In the genomic region with DNA sequence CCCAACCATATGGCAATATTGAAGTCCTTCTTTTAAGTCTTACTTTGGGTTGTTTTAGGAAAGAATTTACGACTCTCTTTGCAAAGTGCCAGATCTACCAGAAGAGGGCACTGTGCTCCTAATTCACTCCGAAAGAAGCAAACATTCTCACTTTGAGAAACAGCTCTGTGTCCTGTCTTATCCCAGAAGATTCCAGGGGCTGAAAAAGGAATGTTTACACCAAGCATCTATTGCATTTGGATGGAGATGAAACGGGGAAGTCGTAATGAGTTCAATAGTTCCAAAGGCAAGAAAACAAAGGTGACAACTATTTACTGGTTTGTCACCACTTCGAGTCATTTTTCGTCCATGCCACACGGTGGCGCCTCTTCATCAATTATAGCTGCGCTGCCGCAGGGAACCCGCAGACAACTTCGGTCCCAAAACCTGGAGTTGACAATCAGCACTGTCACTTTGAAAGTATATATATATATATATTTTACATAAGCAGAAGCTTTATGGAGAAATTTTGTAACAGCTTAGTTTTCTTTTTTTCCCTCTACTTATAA, we compare ENCODE assay signal across 8 cellular contexts.
A peak's percentile ranks its signal among the peaks of the same experiment; 100 is the strongest.
DNase-seq lines count a peak whose midpoint lies in the region; ATAC-seq and TF ChIP-seq lines count a peak whose summit lies in the region.

No MANE protein-coding gene starts in this region.

- H3K4me1 Mint-ChIP-seq in activated CD4-positive, alpha-beta T cell treated with anti-CD3 and anti-CD28 coated beads, Interleukin-2, amount 10 ng/mL, durations not matched to agents 7 days and 5 days, result no peaks in the 10 kb centered on the region

- ATAC-seq in GM19043 (IDR thresholded peaks at IDR 0.05; ENCODE audit: low read depth, unreplicated experiment) (peak; percentile 90), HG03378 (IDR thresholded peaks at IDR 0.05; ENCODE audit: unreplicated experiment) (peak; percentile 90), right lobe of liver (peak; percentile 95 to 98 (median 96))

- POLR2A ChIA-PET in BJ (lab: Charles Lee), result interaction anchor here (0.5 to 0.7 kb wide), 2 partner anchors 507 to 533 kb away, joined by 3 to 5 read pairs; no protein-coding TSS in a partner anchor
- POLR2A ChIA-PET in activated CD4-positive, alpha-beta T cell treated with anti-CD3 and anti-CD28 coated beads, Interleukin-2, amount 10 ng/mL, durations not matched to agents 7 days and 5 days (lab: Charles Lee), result no interaction called here

- peak overlapping the region in 38 of 59 donors; percentile 3 to 86 (median 68) for H3K27ac ChIP-seq in dorsolateral prefrontal cortex
- H3K27ac ChIP-seq in right lobe of liver, result peak overlapping the region in 1 of 3 donors; percentile 2

- H3K36me3 Mint-ChIP-seq in activated CD4-positive, alpha-beta T cell treated with anti-CD3 and anti-CD28 coated beads, Interleukin-2, amount 10 ng/mL, durations not matched to agents 7 days and 5 days (ENCODE audit: low read depth), result no peaks in the 10 kb centered on the region

- H3K4me3 Mint-ChIP-seq in activated CD4-positive, alpha-beta T cell treated with anti-CD3 and anti-CD28 coated beads, Interleukin-2, amount 10 ng/mL, durations not matched to agents 7 days and 5 days, result peak overlapping the region; percentile 45

- H3K27ac Mint-ChIP-seq in activated CD4-positive, alpha-beta T cell treated with anti-CD3 and anti-CD28 coated beads, Interleukin-2, amount 10 ng/mL, durations not matched to agents 7 days and 5 days, result no peak overlapping the region

- WGBS in right lobe of liver (ENCODE audit: insufficient coverage, low coverage, low lambda C conversion rate, missing lambda C conversion rate), result 0% methylated on average over 12 of the region's 12 CpGs

- H3K4me3 ChIP-seq in BJ (ENCODE audit: low read depth, low read length), result peak overlapping the region; percentile 49
- peak overlapping the region; percentile 13 to 69 (median 51) for H3K4me3 ChIP-seq in dorsolateral prefrontal cortex
- peak overlapping the region in 2 of 3 donors; percentile 34 to 36 for H3K4me3 ChIP-seq in right lobe of liver

- H3K9me3 ChIP-seq in right lobe of liver, result no peaks in the 10 kb centered on the region

- CTCF ChIA-PET in BJ (lab: Yijun Ruan, JAX), result interaction anchor here (0.6 to 6.3 kb wide), 86 partner anchors 11 to 1916 kb away, joined by 3 to 171 read pairs (median 4); partner anchors contain the start of genes MED23, MOXD1, SLC18B1 and STX7
- CTCF ChIA-PET in activated CD4-positive, alpha-beta T cell treated with anti-CD3 and anti-CD28 coated beads, Interleukin-2, amount 10 ng/mL, durations not matched to agents 7 days and 5 days (lab: Charles Lee), result interaction anchor here (0.7 to 2.5 kb wide), 25 partner anchors 9 to 387 kb away, joined by 3 to 14 read pairs (median 4); partner anchors contain the start of gene STX7

- H3K27me3 ChIP-seq in BJ (ENCODE audit: control insufficient read depth, insufficient read depth, low read length) (no peaks in the 10 kb centered on the region), dorsolateral prefrontal cortex (peaks cover 0 to 8% (median 0%) of the 10 kb centered on the region in 45 donors), right lobe of liver (no peaks in the 10 kb centered on the region)

- TF ChIP-seq CTCF in BJ (IDR thresholded peaks at IDR 0.05; ENCODE audit: insufficient read depth, low read depth, low read length) (peak; percentile 74), dorsolateral prefrontal cortex (IDR thresholded peaks at IDR 0.05 in 54 of 56, conservative IDR thresholded peaks at IDR 0.05 in 2 of 56; ENCODE audit: low read depth in 1 of 56, partially characterized antibody in 56 of 56) (peak in 55 of 56 donors; percentile 79 to 100 (median 97)), right lobe of liver (IDR thresholded peaks at IDR 0.05) (peak; percentile 83 to 97 (median 89))

- DNase-seq in BJ (ENCODE audit: low read depth) (peak; percentile 34), NCI-H510A treated with DMSO at 0.1 percent for 48 hours (lab: John Stamatoyannopoulos, UW) (peak; percentile 80), dorsolateral prefrontal cortex (peak; percentile 71 to 86 (median 81)), right lobe of liver (peak; percentile 72 to 79 (median 73))
- peak; percentile 77 for DNase-seq in activated CD4-positive, alpha-beta T cell treated with anti-CD3 and anti-CD28 coated beads, Interleukin-2, amount 10 ng/mL, durations not matched to agents 7 days and 5 days
- peak; percentile 73 for DNase-seq in stimulated activated CD4-positive, alpha-beta T cell treated with anti-CD3 and anti-CD28 coated beads, Interleukin-4, amount 100 ng/mL, for 24 hours

- peaks cover 12% of the 10 kb centered on the region for H3K27me3 Mint-ChIP-seq in activated CD4-positive, alpha-beta T cell treated with anti-CD3 and anti-CD28 coated beads, Interleukin-2, amount 10 ng/mL, durations not matched to agents 7 days and 5 days

- H3K9me3 Mint-ChIP-seq in activated CD4-positive, alpha-beta T cell treated with anti-CD3 and anti-CD28 coated beads, Interleukin-2, amount 10 ng/mL, durations not matched to agents 7 days and 5 days, result no peaks in the 10 kb centered on the region

- H3K4me1 ChIP-seq in right lobe of liver, result no peaks in the 10 kb centered on the region

- intact Hi-C loops in dorsolateral prefrontal cortex (cut with DNase I), result loop anchor here (1.0 to 2.0 kb wide), 4 partner anchors 17 to 205 kb away; no protein-coding TSS in a partner anchor
- intact Hi-C loops in right lobe of liver (cut with DNase I), result no loop called here

- no peaks in the 10 kb centered on the region for H3K36me3 ChIP-seq in BJ (ENCODE audit: control insufficient read depth, insufficient read depth, low read length)
- H3K36me3 ChIP-seq in right lobe of liver, result no peaks in the 10 kb centered on the region

- no peak for TF ChIP-seq POLR2A in right lobe of liver (IDR thresholded peaks at IDR 0.05)

Comparison
In these comparisons a context has a peak if more than half of its experiments do, and no peak if none do; other contexts are left out.
1. intact Hi-C loops: an anchor here in dorsolateral prefrontal cortex (1.0 to 2.0 kb wide); none called in right lobe of liver.